In genomic region chr11:45665206-45665932, GRCh38 we compare ENCODE assay signal across 8 cellular contexts. TPM values are rescaled to one million over a fixed set of nuclear protein-coding genes. Genes with fewer than 3 reads are reported as not detected.
A peak's percentile ranks its signal among the peaks of the same experiment; 100 is the strongest.
DNase-seq lines count a peak whose midpoint lies in the region; ATAC-seq lines count a peak whose summit lies in the region.

CHST1 (minus strand) TSS chr11:45665622; CDS start chr11:45650923, 14,699 bp downstream.

- H3K4me2 ChIP-seq in BLaER1 treated with 17β-estradiol and CSF1 and Interleukin-3, amounts not matched to agents 10 nM and 100 nM = peak within 1 kb of the TSS; percentile 97 to 100 (median 100)

- ATAC-seq in GM21447 (IDR thresholded peaks at IDR 0.05; ENCODE audit: unreplicated experiment) = no peak
- no peak for ATAC-seq in HG03521 (IDR thresholded peaks at IDR 0.05; ENCODE audit: unreplicated experiment)

- peaks cover 0 to 89% (median 41%) of the 10 kb centered on the region in 11 experiments; a peak in 17 of 22 replicates for H4K20me1 ChIP-seq in BLaER1 treated with 17β-estradiol and CSF1 and Interleukin-3, amounts not matched to agents 10 nM and 100 nM

- H3K36me3 ChIP-seq in BLaER1 treated with 17β-estradiol and CSF1 and Interleukin-3, amounts not matched to agents 10 nM and 100 nM = no peaks in the 10 kb centered on the region
- H3K36me3 ChIP-seq in HUES48 (ENCODE audit: control insufficient read depth, insufficient read depth, low read length) (no peaks in the 10 kb centered on the region), neuron (ENCODE audit: insufficient read depth, low read length) (no peaks in the 10 kb centered on the region)

- H3K9ac ChIP-seq in BLaER1 treated with 17β-estradiol and CSF1 and Interleukin-3, amounts not matched to agents 10 nM and 100 nM = peak within 1 kb of the TSS; percentile 34 to 72 (median 62); a peak in 19 of 22 replicates
- no peak within 1 kb of the TSS for H3K9ac ChIP-seq in HUES48 (ENCODE audit: low read depth, low read length)

- peak within 1 kb of the TSS; percentile 59 to 77 (median 67) for H3K4me3 ChIP-seq in BLaER1 treated with 17β-estradiol and CSF1 and Interleukin-3, amounts not matched to agents 10 nM and 100 nM
- H3K4me3 ChIP-seq in HUES48 (ENCODE audit: low read depth, low read length) (peak within 1 kb of the TSS; percentile 70), neuron (ENCODE audit: low read length) (peak within 1 kb of the TSS; percentile 29)

- peaks cover 17 to 33% (median 19%) of the 10 kb centered on the region in 10 experiments for H3K4me1 ChIP-seq in BLaER1 treated with 17β-estradiol and CSF1 and Interleukin-3, amounts not matched to agents 10 nM and 100 nM
- H3K4me1 ChIP-seq in HUES48 (ENCODE audit: control insufficient read depth, insufficient read depth, low read length) = peaks cover 18% of the 10 kb centered on the region
- H3K4me1 ChIP-seq in neuron (ENCODE audit: insufficient read depth, low read length) = peaks cover 28% of the 10 kb centered on the region

- H3K9me3 ChIP-seq in BLaER1 treated with 17β-estradiol and CSF1 and Interleukin-3, amounts not matched to agents 10 nM and 100 nM (replicated peaks in 1 of 11) = no peaks in the 10 kb centered on the region
- H3K9me3 ChIP-seq in HUES48 (ENCODE audit: control insufficient read depth, insufficient read depth, low read length) = no peaks in the 10 kb centered on the region
- no peaks in the 10 kb centered on the region for H3K9me3 ChIP-seq in neuron (ENCODE audit: low read length)

- peak; percentile 29 to 41 for DNase-seq in activated T-cell treated with anti-CD3 and anti-CD28 coated beads, Interleukin-2, amount 50 U/mL, for 48 hours
- DNase-seq in glomerular endothelial cell (ENCODE audit: extremely low read depth, low read depth, low spot score) (no peak), HK-2 (ENCODE audit: unreplicated experiment) (no peak)

- H3K27ac ChIP-seq in BLaER1 treated with 17β-estradiol and CSF1 and Interleukin-3, amounts not matched to agents 10 nM and 100 nM = peak within 1 kb of the TSS in 1 of 11 experiments; percentile 25; a peak in 1 of 22 replicates
- H3K27ac ChIP-seq in HUES48 (ENCODE audit: low read depth, low read length) = no peak within 1 kb of the TSS

- H3K27me3 ChIP-seq in BLaER1 treated with 17β-estradiol and CSF1 and Interleukin-3, amounts not matched to agents 10 nM and 100 nM = peaks cover 76 to 97% (median 84%) of the 10 kb centered on the region in 11 experiments
- H3K27me3 ChIP-seq in HUES48 (ENCODE audit: control insufficient read depth, insufficient read depth, low read length) (peaks cover 54% of the 10 kb centered on the region), neuron (ENCODE audit: insufficient read depth, low read length) (peaks cover 79% of the 10 kb centered on the region)

- peak within 1 kb of the TSS; percentile 33 for H2AFZ ChIP-seq in neuron (ENCODE audit: low read depth, low read length)

RNA-seq across cellular contexts. Expression of gene CHST1, which starts in this region (rescaled TPM):
- 42.1 and 258 TPM in 2 replicates for total RNA-seq in glomerular endothelial cell

Comparison
In these comparisons a context has a peak if more than half of its experiments do, and no peak if none do; other contexts are left out.
1. DNase-seq: peak in activated T-cell treated with anti-CD3 and anti-CD28 coated beads, Interleukin-2, amount 50 U/mL, for 48 hours (2 of 2); none in glomerular endothelial cell (single experiment) and HK-2 (single experiment).
2. Peak in every context shown above with its lines, with median percentiles within 50 percentile points of each other: H3K4me3 ChIP-seq.